Comparison of ENCODE assay signal across 9 cellular contexts in genomic region chr7:126727930-126728331, GRCh38.
DNase-seq lines count a peak whose midpoint lies in the region; ATAC-seq lines count a peak whose summit lies in the region.
"Had no signal": no experiment of that assay in that cellular context is flagged by ENCODE, and none has a peak within 500 bp of the region (broad histone marks: within the 10 kb centered on the region; RNA-seq: fewer than 3 reads in every experiment).

No MANE protein-coding gene starts in this region.

- H3K36me3 ChIP-seq in mesenchymal stem cell (ENCODE audit: control insufficient read depth in 1 of 2, insufficient read depth in 2 of 2, low read depth in 1 of 2, low read length in 2 of 2): no peaks in the 10 kb centered on the region

- H2AK5ac ChIP-seq in mesenchymal stem cell (ENCODE audit: low read length, severe bottlenecking): no peak overlapping the region

- no peak overlapping the region for H2BK15ac ChIP-seq in mesenchymal stem cell (ENCODE audit: low read depth, poor library complexity, severe bottlenecking)

- peak overlapping the region in 1 of 2 experiments; percentile 77 for H3K18ac ChIP-seq in mesenchymal stem cell (ENCODE audit: low read depth in 1 of 2, low read length in 2 of 2)

- no peak overlapping the region for H3K4me2 ChIP-seq in mesenchymal stem cell (ENCODE audit: low read length, poor library complexity, severe bottlenecking)

- H3K9me3 ChIP-seq in mesenchymal stem cell (ENCODE audit: control insufficient read depth, low read length): no peaks in the 10 kb centered on the region

- peak overlapping the region; percentile 2 for H3K27ac ChIP-seq in mesenchymal stem cell (ENCODE audit: low read length, poor library complexity, severe bottlenecking)

- ATAC-seq in GM19023 (IDR thresholded peaks at IDR 0.05; ENCODE audit: unreplicated experiment): peak; percentile 41

- no peak overlapping the region for H3K9ac ChIP-seq in mesenchymal stem cell (ENCODE audit: low read length)

- H3K4me1 ChIP-seq in mesenchymal stem cell (ENCODE audit: control insufficient read depth, insufficient read depth, low read depth, low read length): peaks cover 3% of the 10 kb centered on the region

- H3K27me3 ChIP-seq in mesenchymal stem cell (ENCODE audit: control insufficient read depth in 1 of 2, insufficient read depth in 1 of 2, low read length in 2 of 2): no peaks in the 10 kb centered on the region

- DNase-seq in KBM-7 (peak; percentile 30), UCSD-AML1 (lab: John Stamatoyannopoulos, UW; ENCODE audit: unreplicated experiment) (peak; percentile 5), mesenchymal stem cell (peak; percentile 62), HuH-7 (ENCODE audit: low spot score) (no peak), DMS79 treated with DMSO at 0.1 percent for 48 hours (lab: John Stamatoyannopoulos, UW) (no peak)
- no peak for DNase-seq in stimulated activated naive CD4-positive, alpha-beta T cell treated with Interleukin-2 at 50 U/mL for 16 hours (lab: John Stamatoyannopoulos, UW)
- DNase-seq: activated CD4-positive, alpha-beta T cell treated with anti-CD3 and anti-CD28 coated beads, Interleukin-2, amount 50 U/mL, for 4 hours; nucleus accumbens had no signal

- in situ Hi-C loops in KBM-7 (cut with MboI; ENCODE audit: low pct_unique_long_range_greater_than_20kb, low sequenced_read_pairs): no loop called here

- no peak overlapping the region for H4K8ac ChIP-seq in mesenchymal stem cell (ENCODE audit: low read length)

- no peak overlapping the region for H3K14ac ChIP-seq in mesenchymal stem cell (ENCODE audit: low read length in 2 of 2)

- no peak overlapping the region for H3K4ac ChIP-seq in mesenchymal stem cell (ENCODE audit: low read depth in 1 of 2, low read length in 2 of 2)

- peak overlapping the region; percentile 20 for H2AFZ ChIP-seq in mesenchymal stem cell (ENCODE audit: low read depth, low read length)

- peak overlapping the region in 1 of 2 experiments; percentile 37 for H2BK12ac ChIP-seq in mesenchymal stem cell (ENCODE audit: low read length in 2 of 2)

- 34% methylated on average over 5 of the region's 5 CpGs for WGBS in mesenchymal stem cell

- H2BK120ac ChIP-seq in mesenchymal stem cell (ENCODE audit: low read depth, low read length): no peak overlapping the region

- no peak overlapping the region for H2BK5ac ChIP-seq in mesenchymal stem cell (ENCODE audit: low read depth, low read length, poor library complexity, severe bottlenecking)

- H4K91ac ChIP-seq in mesenchymal stem cell (ENCODE audit: low read length): no peak overlapping the region

- H3K4me3 ChIP-seq in mesenchymal stem cell (ENCODE audit: insufficient read depth in 1 of 2, low read depth in 1 of 2, low read length in 2 of 2): no peak overlapping the region

- H3K23ac ChIP-seq in mesenchymal stem cell (ENCODE audit: low read length in 2 of 2): no peak overlapping the region

- H3K79me1 ChIP-seq in mesenchymal stem cell (replicated peaks; ENCODE audit: low read length, poor library complexity, severe bottlenecking): no peaks in the 10 kb centered on the region

Comparison
In these comparisons a context has a peak if more than half of its experiments do, and no peak if none do; other contexts are left out.
1. DNase-seq: peak in KBM-7 (single experiment), UCSD-AML1 (single experiment) and mesenchymal stem cell (single experiment); none in HuH-7 (single experiment), stimulated activated naive CD4-positive, alpha-beta T cell treated with Interleukin-2 at 50 U/mL for 16 hours (single experiment) and DMS79 treated with DMSO at 0.1 percent for 48 hours (single experiment).